Comparison of ENCODE assay signal across 5 cellular contexts in the genomic region with DNA sequence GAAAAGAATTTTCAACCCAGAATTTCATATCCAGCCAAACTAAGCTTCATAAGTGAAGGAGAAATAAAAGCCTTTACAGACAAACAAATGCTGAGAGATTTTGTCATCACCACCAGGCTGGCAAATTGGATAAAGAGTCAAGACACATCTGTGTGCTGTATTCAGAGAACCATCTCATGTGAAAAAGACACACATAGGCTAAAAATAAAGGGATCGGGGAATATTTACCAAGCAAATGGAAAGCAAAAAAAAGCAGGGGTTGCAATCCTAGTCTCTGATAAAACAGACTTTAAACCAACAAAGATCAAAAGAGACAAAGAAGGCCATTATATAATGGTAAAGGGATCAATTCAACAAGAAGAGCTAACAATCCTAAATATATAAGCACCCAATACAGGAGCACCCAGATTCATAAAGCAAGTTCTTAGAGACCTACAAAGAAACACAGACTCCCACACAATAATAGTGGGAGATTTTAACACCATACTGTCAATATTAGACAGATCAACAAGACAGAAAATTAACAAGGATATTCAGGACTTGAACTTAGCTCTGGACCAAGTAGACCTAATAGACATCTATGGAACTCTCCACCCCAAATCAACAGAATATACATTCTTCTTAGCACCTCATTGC. TPM values are rescaled to one million over a fixed set of nuclear protein-coding genes. Genes with fewer than 3 reads are reported as not detected.
"Had no signal": no experiment of that assay in that cellular context is flagged by ENCODE, and none has a peak within 500 bp of the region (broad histone marks: within the 10 kb centered on the region; RNA-seq: fewer than 3 reads in every experiment).

No MANE protein-coding gene starts in this region.

RNA-seq across cellular contexts. Expression of gene ACSM6, which starts 55.9 kb away (rescaled TPM):
- total RNA-seq: HT-29, HT1080, IMR-90, K562 had no signal
- polyA plus RNA-seq: IgD-negative memory B cell, IMR-90, K562 had no signal
